ENCODE assay signal across 17 cellular contexts in the genomic region with DNA sequence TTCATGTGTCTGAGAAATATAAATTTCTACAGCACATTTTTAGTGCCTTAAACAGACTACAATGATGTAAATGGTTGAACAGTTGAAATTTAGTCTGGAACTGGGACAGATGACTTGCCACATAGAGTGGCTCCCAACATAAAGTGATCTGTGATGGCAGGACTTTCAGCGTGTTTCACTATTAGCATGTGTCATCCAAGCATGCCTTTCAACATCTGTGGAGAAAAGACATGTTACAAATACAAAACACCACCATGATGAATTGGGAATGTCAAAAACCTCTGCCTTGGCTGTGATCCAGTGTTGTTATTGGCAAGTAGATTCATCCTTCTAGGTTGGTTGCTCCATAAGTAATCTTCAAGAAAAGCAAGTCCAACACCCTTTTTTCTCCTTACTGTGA.
A peak's percentile ranks its signal among the peaks of the same experiment; 100 is the strongest.
DNase-seq lines count a peak whose midpoint lies in the region; ATAC-seq, FAIRE-seq and TF ChIP-seq lines count a peak whose summit lies in the region.
"Had no signal": no experiment of that assay in that cellular context is flagged by ENCODE, and none has a peak within 500 bp of the region (broad histone marks: within the 10 kb centered on the region; RNA-seq: fewer than 3 reads in every experiment).

No MANE protein-coding gene starts in this region.

- peak; percentile 55 for FAIRE-seq in endothelial cell of umbilical vein (lab: Jason Lieb, UNC)

- H4K20me1 ChIP-seq in endothelial cell of umbilical vein (replicated peaks; ENCODE audit: control insufficient read depth, extremely low read depth, insufficient read depth, low read length), result no peaks in the 10 kb centered on the region

- TF ChIP-seq CTCF in AG09309 (IDR thresholded peaks at IDR 0.05; ENCODE audit: control insufficient read depth, insufficient read depth, low read depth, low read length, missing control alignments), result no peak
- TF ChIP-seq CTCF in endothelial cell of umbilical vein (IDR thresholded peaks at IDR 0.05; ENCODE audit: extremely low read depth in 1 of 2, insufficient read depth in 1 of 2, low read depth in 1 of 2, low read length in 2 of 2), result no peak
- TF ChIP-seq CTCF in WTC11 (IDR thresholded peaks at IDR 0.05), result no peak

- H3K9me3 Mint-ChIP-seq in WTC11, result no peaks in the 10 kb centered on the region
- H3K9me3 Mint-ChIP-seq: activated T-helper 1 cell treated with anti-CD3 and anti-CD28 coated beads, Interleukin-12 subunit alpha, Interleukin-12 subunit beta, Interleukin-2, Interleukin-4 antibody, amounts not matched to agents 30 ng/mL and 10 ng/mL and 1 ng/mL, durations not matched to agents 14 hours and 24 hours and 36 hours had no signal

- H3K79me2 ChIP-seq in endothelial cell of umbilical vein (ENCODE audit: control insufficient read depth, insufficient read depth, low read length), result no peaks in the 10 kb centered on the region

- no peak overlapping the region for H3K9ac ChIP-seq in endothelial cell of umbilical vein (replicated peaks; ENCODE audit: extremely low read depth, insufficient read depth, low read length)

- ATAC-seq in WTC11 (no peak), GM19324 (IDR thresholded peaks at IDR 0.05; ENCODE audit: low FRiP score, unreplicated experiment) (no peak)
- ATAC-seq: activated CD4-positive, alpha-beta T cell treated with anti-CD3 and anti-CD28 coated beads for 36 hours; left colon had no signal

- dilution Hi-C loops in endothelial cell of umbilical vein (cut with MboI; ENCODE audit: extremely low pct_ligation_motif_present, low sequenced_read_pairs), result no loop called here

- TF ChIP-seq POLR2A in endothelial cell of umbilical vein (IDR thresholded peaks at IDR 0.05; ENCODE audit: low read depth, low read length), result peak; percentile 16

- no peaks in the 10 kb centered on the region for H3K4me1 ChIP-seq in endothelial cell of umbilical vein (ENCODE audit: control insufficient read depth, extremely low read depth, insufficient read depth, low read length)

- no peaks in the 10 kb centered on the region for H3K36me3 Mint-ChIP-seq in WTC11
- H3K36me3 Mint-ChIP-seq: CD4-positive, CD25-positive, alpha-beta regulatory T cell had no signal

- H3K27ac ChIP-seq in endothelial cell of umbilical vein (ENCODE audit: insufficient read depth, low read depth, low read length), result no peak overlapping the region
- H3K27ac ChIP-seq: ascending aorta, esophagus muscularis mucosa had no signal

- no peaks in the 10 kb centered on the region for H3K27me3 ChIP-seq in endothelial cell of umbilical vein (ENCODE audit: control insufficient read depth in 2 of 2, insufficient read depth in 2 of 2, low read length in 2 of 2)
- H3K27me3 ChIP-seq: ascending aorta, esophagus muscularis mucosa had no signal

- CTCF ChIA-PET in endothelial cell of umbilical vein (lab: Charles Lee), result no interaction called here
- CTCF ChIA-PET in WTC11 (lab: Charles Lee), result no interaction called here

- peaks cover 12% of the 10 kb centered on the region for H3K4me1 Mint-ChIP-seq in WTC11
- H3K4me1 Mint-ChIP-seq: activated CD4-positive, alpha-beta T cell treated with anti-CD3 and anti-CD28 coated beads for 36 hours; CD4-positive, CD25-positive, alpha-beta regulatory T cell had no signal

- H2AFZ ChIP-seq in endothelial cell of umbilical vein (ENCODE audit: low read depth, low read length), result no peak overlapping the region

- peak; percentile 92 for DNase-seq in AG09309 (ENCODE audit: low read depth)
- DNase-seq in NCI-H226, result peak; percentile 81
- DNase-seq in endothelial cell of umbilical vein (ENCODE audit: low read depth, low spot score), result peak; percentile 85
- DNase-seq in left kidney (ENCODE audit: low read depth, low spot score), result peak; percentile 29
- DNase-seq in WTC11 (ENCODE audit: low spot score), result no peak
- DNase-seq in NOMO-1 treated with dmso at 0.1 percent for 144 hours (lab: John Stamatoyannopoulos, UW; ENCODE audit: unreplicated experiment), result no peak
- DNase-seq in effector CD8-positive, alpha-beta T cell (lab: John Stamatoyannopoulos, UW), result no peak
- DNase-seq: activated CD4-positive, alpha-beta T cell treated with anti-CD3 and anti-CD28 coated beads for 36 hours; CD4-positive, CD25-positive, alpha-beta regulatory T cell; left colon; NCI-H774; stimulated activated CD4-positive, alpha-beta T cell treated with anti-CD3 and anti-CD28 coated beads, Interleukin-2, amount 100 ng/mL, for 48 hours; stimulated activated naive CD4-positive, alpha-beta T cell treated with Interleukin-2 at 50 U/mL for 16 hours had no signal

- no TSS peak for BruUV-seq in endothelial cell of umbilical vein (replicated peaks; lab: Mats Ljungman, UMichigan)

- intact Hi-C loops in endothelial cell of umbilical vein (cut with micrococcal nuclease), result no loop called here

- H3K9me1 ChIP-seq in endothelial cell of umbilical vein (replicated peaks; ENCODE audit: control insufficient read depth, extremely low read depth, insufficient read depth, low read length), result no peaks in the 10 kb centered on the region

- no peak overlapping the region for H3K4me2 ChIP-seq in endothelial cell of umbilical vein (ENCODE audit: insufficient read depth, low read length)

- no peaks in the 10 kb centered on the region for H3K27me3 Mint-ChIP-seq in WTC11 (ENCODE audit: low read depth)
- H3K27me3 Mint-ChIP-seq: activated CD4-positive, alpha-beta T cell treated with anti-CD3 and anti-CD28 coated beads for 36 hours; CD4-positive, CD25-positive, alpha-beta regulatory T cell had no signal

- H3K36me3 ChIP-seq in endothelial cell of umbilical vein (ENCODE audit: control insufficient read depth in 2 of 2, extremely low read depth in 1 of 2, insufficient read depth in 2 of 2, low read length in 2 of 2), result no peaks in the 10 kb centered on the region
- H3K36me3 ChIP-seq: ascending aorta, esophagus muscularis mucosa had no signal

- no peaks in the 10 kb centered on the region for H3K9me3 ChIP-seq in endothelial cell of umbilical vein (replicated peaks; ENCODE audit: control insufficient read depth, insufficient read depth, low read length)
- H3K9me3 ChIP-seq: ascending aorta, esophagus muscularis mucosa had no signal

- H3K4me3 Mint-ChIP-seq in WTC11, result no peak overlapping the region
- H3K4me3 Mint-ChIP-seq: activated CD4-positive, alpha-beta T cell treated with anti-CD3 and anti-CD28 coated beads for 36 hours; activated T-helper 1 cell treated with anti-CD3 and anti-CD28 coated beads, Interleukin-12 subunit alpha, Interleukin-12 subunit beta, Interleukin-2, Interleukin-4 antibody, amounts not matched to agents 30 ng/mL and 10 ng/mL and 1 ng/mL, durations not matched to agents 14 hours and 24 hours and 36 hours; CD4-positive, CD25-positive, alpha-beta regulatory T cell had no signal

- POLR2A ChIA-PET in endothelial cell of umbilical vein (lab: Charles Lee) (no interaction called here), WTC11 (lab: Charles Lee) (no interaction called here)

- H3K27ac Mint-ChIP-seq in WTC11, result no peak overlapping the region
- H3K27ac Mint-ChIP-seq: activated CD4-positive, alpha-beta T cell treated with anti-CD3 and anti-CD28 coated beads for 36 hours; activated T-helper 1 cell treated with anti-CD3 and anti-CD28 coated beads, Interleukin-12 subunit alpha, Interleukin-12 subunit beta, Interleukin-2, Interleukin-4 antibody, amounts not matched to agents 30 ng/mL and 10 ng/mL and 1 ng/mL, durations not matched to agents 14 hours and 24 hours and 36 hours; CD4-positive, CD25-positive, alpha-beta regulatory T cell had no signal

- H3K4me3 ChIP-seq in AG09309 (ENCODE audit: control insufficient read depth, low read depth, low read length), result no peak overlapping the region
- H3K4me3 ChIP-seq in endothelial cell of umbilical vein (replicated peaks in 1 of 3; ENCODE audit: insufficient read depth in 1 of 3, low read depth in 1 of 3, low read length in 3 of 3), result no peak overlapping the region
- H3K4me3 ChIP-seq: ascending aorta, esophagus muscularis mucosa had no signal

TF ChIP-seq in endothelial cell of umbilical vein, 7 proteins besides CTCF, POLR2A, EP300 and RAD21:
- TF ChIP-seq EZH2 (IDR thresholded peaks at IDR 0.05; ENCODE audit: borderline replicate concordance, low read depth, low read length, severe bottlenecking) (no peak), POLR2AphosphoS5 (IDR thresholded peaks at IDR 0.05; ENCODE audit: insufficient read depth, low read depth, low read length) (peak; percentile 38)
- TF ChIP-seq, protein P1, sequence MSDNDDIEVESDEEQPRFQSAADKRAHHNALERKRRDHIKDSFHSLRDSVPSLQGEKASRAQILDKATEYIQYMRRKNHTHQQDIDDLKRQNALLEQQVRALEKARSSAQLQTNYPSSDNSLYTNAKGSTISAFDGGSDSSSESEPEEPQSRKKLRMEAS (IDR thresholded peaks at IDR 0.05; ENCODE audit: insufficient read depth, insufficient read length), result no peak

TF ChIP-seq in WTC11, 78 proteins besides CTCF, POLR2A, EP300 and RAD21 (continues in another document):
- TF ChIP-seq TCF7 (CRISPR knock-in tag; IDR thresholded peaks at IDR 0.05; ENCODE audit: low read depth), result no peak
- no peak for TF ChIP-seq RORB (CRISPR knock-in tag; IDR thresholded peaks at IDR 0.05)
- TF ChIP-seq, protein P2, sequence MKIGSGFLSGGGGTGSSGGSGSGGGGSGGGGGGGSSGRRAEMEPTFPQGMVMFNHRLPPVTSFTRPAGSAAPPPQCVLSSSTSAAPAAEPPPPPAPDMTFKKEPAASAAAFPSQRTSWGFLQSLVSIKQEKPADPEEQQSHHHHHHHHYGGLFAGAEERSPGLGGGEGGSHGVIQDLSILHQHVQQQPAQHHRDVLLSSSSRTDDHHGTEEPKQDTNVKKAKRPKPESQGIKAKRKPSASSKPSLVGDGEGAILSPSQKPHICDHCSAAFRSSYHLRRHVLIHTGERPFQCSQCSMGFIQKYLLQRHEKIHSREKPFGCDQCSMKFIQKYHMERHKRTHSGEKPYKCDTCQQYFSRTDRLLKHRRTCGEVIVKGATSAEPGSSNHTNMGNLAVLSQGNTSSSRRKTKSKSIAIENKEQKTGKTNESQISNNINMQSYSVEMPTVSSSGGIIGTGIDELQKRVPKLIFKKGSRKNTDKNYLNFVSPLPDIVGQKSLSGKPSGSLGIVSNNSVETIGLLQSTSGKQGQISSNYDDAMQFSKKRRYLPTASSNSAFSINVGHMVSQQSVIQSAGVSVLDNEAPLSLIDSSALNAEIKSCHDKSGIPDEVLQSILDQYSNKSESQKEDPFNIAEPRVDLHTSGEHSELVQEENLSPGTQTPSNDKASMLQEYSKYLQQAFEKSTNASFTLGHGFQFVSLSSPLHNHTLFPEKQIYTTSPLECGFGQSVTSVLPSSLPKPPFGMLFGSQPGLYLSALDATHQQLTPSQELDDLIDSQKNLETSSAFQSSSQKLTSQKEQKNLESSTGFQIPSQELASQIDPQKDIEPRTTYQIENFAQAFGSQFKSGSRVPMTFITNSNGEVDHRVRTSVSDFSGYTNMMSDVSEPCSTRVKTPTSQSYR (CRISPR knock-in tag; IDR thresholded peaks at IDR 0.05), result no peak
- TF ChIP-seq MXD4 (CRISPR knock-in tag; IDR thresholded peaks at IDR 0.05; ENCODE audit: borderline replicate concordance), result no peak
- TF ChIP-seq NFATC4 (CRISPR knock-in tag; IDR thresholded peaks at IDR 0.05), result no peak
- no peak for TF ChIP-seq RELA (CRISPR knock-in tag; IDR thresholded peaks at IDR 0.05; ENCODE audit: borderline replicate concordance)

Comparison
In these comparisons a context has a peak if more than half of its experiments do, and no peak if none do; other contexts are left out.
1. DNase-seq: peak in AG09309 (single experiment), NCI-H226 (single experiment), endothelial cell of umbilical vein (single experiment) and left kidney (single experiment); none in WTC11 (single experiment), NOMO-1 treated with dmso at 0.1 percent for 144 hours (single experiment) and effector CD8-positive, alpha-beta T cell (single experiment).